Comparison of ENCODE assay signal across 9 cellular contexts in the genomic region with DNA sequence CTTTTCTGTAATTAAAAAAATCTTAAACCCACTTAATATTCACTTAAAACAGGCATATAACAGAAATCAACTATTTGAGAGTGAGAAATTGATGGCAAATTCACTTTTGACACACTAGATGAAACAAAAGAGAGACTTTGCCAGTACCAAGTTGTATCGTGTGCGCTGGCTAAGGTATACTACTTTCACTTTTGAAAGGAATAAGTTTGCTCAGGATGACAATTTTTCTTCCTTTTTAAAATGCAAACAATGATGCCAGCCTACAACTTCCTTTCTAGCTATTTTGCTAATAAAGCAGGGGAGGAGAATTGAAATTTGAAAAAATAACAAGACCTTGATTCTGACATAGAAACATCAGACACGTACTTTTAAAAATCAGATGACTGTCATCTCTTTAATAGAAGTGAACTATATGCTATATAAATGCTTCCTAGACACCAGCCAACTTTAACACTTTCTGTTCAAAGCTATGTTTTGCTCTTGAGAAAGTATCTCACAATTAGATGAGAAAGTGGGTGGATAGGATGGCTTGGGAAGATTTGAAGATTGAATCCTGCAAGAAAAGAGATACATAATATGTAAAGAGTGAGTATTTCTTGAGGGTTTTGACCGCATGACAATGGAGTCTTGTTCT. TPM values are rescaled to one million over a fixed set of nuclear protein-coding genes. Genes with fewer than 3 reads are reported as not detected.
A peak's percentile ranks its signal among the peaks of the same experiment; 100 is the strongest.
DNase-seq lines count a peak whose midpoint lies in the region; ATAC-seq and TF ChIP-seq lines count a peak whose summit lies in the region.
"Had no signal": no experiment of that assay in that cellular context is flagged by ENCODE, and none has a peak within 500 bp of the region (broad histone marks: within the 10 kb centered on the region; RNA-seq: fewer than 3 reads in every experiment).

No MANE protein-coding gene starts in this region.

- H3K27me3 ChIP-seq in right atrium auricular region: no peaks in the 10 kb centered on the region

- H3K36me3 ChIP-seq in right atrium auricular region: no peaks in the 10 kb centered on the region

- peak overlapping the region; percentile 67 to 75 for H3K27ac ChIP-seq in right atrium auricular region
- H3K27ac ChIP-seq: 22Rv1 had no signal

- H3K4me3 ChIP-seq in right atrium auricular region: peak overlapping the region; percentile 26 to 32

- CTCF ChIA-PET in activated CD4-positive, alpha-beta memory T cell treated with anti-CD3 and anti-CD28 coated beads for 36 hours (lab: Charles Lee): no interaction called here

- H3K9me3 ChIP-seq in right atrium auricular region: no peaks in the 10 kb centered on the region

- intact Hi-C loops in activated CD4-positive, alpha-beta memory T cell treated with anti-CD3 and anti-CD28 coated beads for 36 hours (cut with micrococcal nuclease): no loop called here

- peaks cover 9% of the 10 kb centered on the region for H3K4me1 Mint-ChIP-seq in activated CD4-positive, alpha-beta memory T cell treated with anti-CD3 and anti-CD28 coated beads for 36 hours (ENCODE audit: low read depth)
- peaks cover 18% of the 10 kb centered on the region for H3K4me1 Mint-ChIP-seq in stimulated activated naive CD8-positive, alpha-beta T cell treated with anti-CD3 and anti-CD28 coated beads, Interleukin-15, amount 100 ng/mL, for 72 hours

- no peak for TF ChIP-seq POLR2A in GM18505 (IDR thresholded peaks at IDR 0.05; ENCODE audit: borderline replicate concordance, extremely low read depth, insufficient read depth, insufficient read length)

- H3K27me3 Mint-ChIP-seq in activated CD4-positive, alpha-beta memory T cell treated with anti-CD3 and anti-CD28 coated beads for 36 hours: peaks cover 4% of the 10 kb centered on the region
- peaks cover 27% of the 10 kb centered on the region for H3K27me3 Mint-ChIP-seq in stimulated activated naive CD8-positive, alpha-beta T cell treated with anti-CD3 and anti-CD28 coated beads, Interleukin-15, amount 100 ng/mL, for 72 hours

- H3K36me3 Mint-ChIP-seq in activated CD4-positive, alpha-beta memory T cell treated with anti-CD3 and anti-CD28 coated beads for 36 hours: no peaks in the 10 kb centered on the region

- H3K9me3 Mint-ChIP-seq in activated CD4-positive, alpha-beta memory T cell treated with anti-CD3 and anti-CD28 coated beads for 36 hours: no peaks in the 10 kb centered on the region
- H3K9me3 Mint-ChIP-seq in stimulated activated naive CD8-positive, alpha-beta T cell treated with anti-CD3 and anti-CD28 coated beads, Interleukin-15, amount 100 ng/mL, for 72 hours: no peaks in the 10 kb centered on the region

- H3K27ac Mint-ChIP-seq in activated CD4-positive, alpha-beta memory T cell treated with anti-CD3 and anti-CD28 coated beads for 36 hours: no peak overlapping the region
- peak overlapping the region in 1 of 2 donors; percentile 80 for H3K27ac Mint-ChIP-seq in stimulated activated naive CD8-positive, alpha-beta T cell treated with anti-CD3 and anti-CD28 coated beads, Interleukin-15, amount 100 ng/mL, for 72 hours

- POLR2A ChIA-PET in activated CD4-positive, alpha-beta memory T cell treated with anti-CD3 and anti-CD28 coated beads for 36 hours (lab: Charles Lee): no interaction called here

- peak; percentile 3 for DNase-seq in DMS 273 (lab: John Stamatoyannopoulos, UW; ENCODE audit: unreplicated experiment)
- DNase-seq in DMS 273 treated with DMSO at 0.1 percent for 48 hours (lab: John Stamatoyannopoulos, UW): no peak
- DNase-seq in activated CD4-positive, alpha-beta memory T cell treated with anti-CD3 and anti-CD28 coated beads for 36 hours: no peak
- no peak for DNase-seq in right atrium auricular region (ENCODE audit: low spot score)
- DNase-seq in stimulated activated naive CD8-positive, alpha-beta T cell treated with anti-CD3 and anti-CD28 coated beads, Interleukin-15, amount 100 ng/mL, for 72 hours: no peak

- H3K4me1 ChIP-seq in right atrium auricular region: peaks cover 0 to 5% of the 10 kb centered on the region in 2 donors

- TF ChIP-seq CTCF in right atrium auricular region (IDR thresholded peaks at IDR 0.05): no peak

- H3K4me3 Mint-ChIP-seq in activated CD4-positive, alpha-beta memory T cell treated with anti-CD3 and anti-CD28 coated beads for 36 hours: peak overlapping the region; percentile 15
- peak overlapping the region; percentile 50 to 54 for H3K4me3 Mint-ChIP-seq in stimulated activated naive CD8-positive, alpha-beta T cell treated with anti-CD3 and anti-CD28 coated beads, Interleukin-15, amount 100 ng/mL, for 72 hours

- no peak for ATAC-seq in stimulated activated naive CD8-positive, alpha-beta T cell treated with anti-CD3 and anti-CD28 coated beads, Interleukin-15, amount 100 ng/mL, for 72 hours
- ATAC-seq in GM18505 (IDR thresholded peaks at IDR 0.05; ENCODE audit: unreplicated experiment): no peak
- no peak for ATAC-seq in HG02759 (IDR thresholded peaks at IDR 0.05; ENCODE audit: unreplicated experiment)
- ATAC-seq in GM19455 (IDR thresholded peaks at IDR 0.05; ENCODE audit: unreplicated experiment): no peak

RNA-seq across cellular contexts. Expression of a gene that starts 41.6 kb away (rescaled TPM):
- total RNA-seq in activated CD4-positive, alpha-beta memory T cell treated with anti-CD3 and anti-CD28 coated beads for 36 hours: not detected
- total RNA-seq in right atrium auricular region: 1 to 10 TPM; 1.1 to 1.2 TPM
